8 cellular contexts compared by ENCODE assay signal in genomic region chr6:33317668-33318425, GRCh38. TPM values are rescaled to one million over a fixed set of nuclear protein-coding genes. Genes with fewer than 3 reads are reported as not detected.
DNase-seq lines count a peak whose midpoint lies in the region; ATAC-seq, FAIRE-seq and TF ChIP-seq lines count a peak whose summit lies in the region.

TSS of gene ZBTB22 (minus strand) at chr6:33317744. CDS start at chr6:33316916, 828 bp downstream.

- H3K27ac ChIP-seq in VCaP (peak within 1 kb of the TSS; percentile 100), mammary epithelial cell (ENCODE audit: insufficient read depth, low read depth, low read length) (peak within 1 kb of the TSS; percentile 65), iPS-20b (ENCODE audit: low read length) (peak within 1 kb of the TSS; percentile 29), small intestine (ENCODE audit: low read depth in 1 of 2, low read length in 1 of 2) (peak within 1 kb of the TSS; percentile 61 to 91)

- DNase-seq in A172 (ENCODE audit: low spot score), result peak; percentile 97
- peak; percentile 97 for DNase-seq in NCI-H2196 treated with DMSO at 0.1 percent for 48 hours (lab: John Stamatoyannopoulos, UW; ENCODE audit: unreplicated experiment)
- DNase-seq in mammary epithelial cell, result peak; percentile 98
- peak; percentile 100 for DNase-seq in small intestine

- in situ Hi-C loops in mammary epithelial cell (cut with MboI; ENCODE audit: low sequenced_read_pairs in 2 of 2), result no loop called here

- intact Hi-C loops in mammary epithelial cell (cut with micrococcal nuclease), result no loop called here

- BruUV-seq in mammary epithelial cell (replicated peaks; lab: Mats Ljungman, UMichigan), result no TSS peak

- H3K4me2 ChIP-seq in mammary epithelial cell (ENCODE audit: insufficient read depth, low read depth, low read length), result peak within 1 kb of the TSS; percentile 66

- H2AFZ ChIP-seq in mammary epithelial cell (ENCODE audit: low read depth, low read length), result peak within 1 kb of the TSS; percentile 78

- peaks cover 62% of the 10 kb centered on the region for H3K79me2 ChIP-seq in mammary epithelial cell (ENCODE audit: insufficient read depth, low read length)

- CTCF ChIA-PET in mammary epithelial cell (lab: Charles Lee; ENCODE audit: low non-redundant PET), result interaction anchor here (0.6 to 0.8 kb wide), 4 partner anchors 19 to 193 kb away, joined by 4 to 14 read pairs (median 6); no protein-coding TSS in a partner anchor

- no peaks in the 10 kb centered on the region for H4K20me1 ChIP-seq in mammary epithelial cell (ENCODE audit: insufficient read depth, low read length)

- no peaks in the 10 kb centered on the region for H3K27me3 ChIP-seq in mammary epithelial cell (ENCODE audit: insufficient read depth, low read length)
- H3K27me3 ChIP-seq in iPS-20b (ENCODE audit: insufficient read depth, low read length), result no peaks in the 10 kb centered on the region
- H3K27me3 ChIP-seq in small intestine (ENCODE audit: control insufficient read depth in 2 of 2, insufficient read depth in 2 of 2, low read length in 2 of 2), result no peaks in the 10 kb centered on the region

- no peak for FAIRE-seq in small intestine (lab: Jason Lieb, UNC)

- WGBS in mammary epithelial cell (ENCODE audit: low coverage, missing lambda C conversion rate), result 5% methylated on average over 18 of the region's 45 CpGs
- 1 to 2% (median 1%) methylated on average over 36 to 45 of the region's 45 CpGs for WGBS in small intestine, 3 donors

- peak; percentile 37 for ATAC-seq in GM18861 (IDR thresholded peaks at IDR 0.05; ENCODE audit: unreplicated experiment)
- ATAC-seq in HG03103 (IDR thresholded peaks at IDR 0.05; ENCODE audit: low read depth, unreplicated experiment), result peak; percentile 40

- dilution Hi-C loops in mammary epithelial cell (cut with HindIII; ENCODE audit: low sequenced_read_pairs), result loop anchor here (5.0 kb wide), 2 partner anchors 64 to 94 kb away; partner anchors contain the start of gene PHF1

- no peaks in the 10 kb centered on the region for H3K9me3 ChIP-seq in mammary epithelial cell (replicated peaks; ENCODE audit: insufficient read depth, low read length)
- no peaks in the 10 kb centered on the region for H3K9me3 ChIP-seq in iPS-20b (ENCODE audit: insufficient read depth, low read depth, low read length)
- no peaks in the 10 kb centered on the region for H3K9me3 ChIP-seq in small intestine (ENCODE audit: control insufficient read depth, low read depth)

- H3K4me1 ChIP-seq in mammary epithelial cell (ENCODE audit: insufficient read depth, low read length) (peaks cover 51% of the 10 kb centered on the region), iPS-20b (ENCODE audit: insufficient read depth, low read length) (peaks cover 23% of the 10 kb centered on the region), small intestine (ENCODE audit: control insufficient read depth in 2 of 2, insufficient read depth in 1 of 2, low read depth in 1 of 2, low read length in 1 of 2) (peaks cover 7 to 8% of the 10 kb centered on the region in 2 donors)

- peak within 1 kb of the TSS; percentile 71 for H3K9ac ChIP-seq in mammary epithelial cell (ENCODE audit: insufficient read depth, low read length)
- peak within 1 kb of the TSS; percentile 79 for H3K9ac ChIP-seq in iPS-20b (ENCODE audit: low read depth, low read length)

- H3K4me3 ChIP-seq in mammary epithelial cell (replicated peaks in 1 of 3; ENCODE audit: insufficient read depth in 1 of 3, low read depth in 2 of 3, low read length in 3 of 3) (peak within 1 kb of the TSS; percentile 45 to 57 (median 51)), iPS-20b (ENCODE audit: low read length) (peak within 1 kb of the TSS; percentile 73), small intestine (ENCODE audit: low read depth in 1 of 2, low read length in 2 of 2) (peak within 1 kb of the TSS; percentile 51)

- TF ChIP-seq CTCF in VCaP (conservative IDR thresholded peaks at IDR 0.05) (no peak), mammary epithelial cell (conservative IDR thresholded peaks at IDR 0.05 in 1 of 2, IDR thresholded peaks at IDR 0.05 in 1 of 2; ENCODE audit: extremely low read depth in 1 of 2, insufficient read depth in 1 of 2, low read depth in 1 of 2, low read length in 2 of 2) (no peak)

- H3K36me3 ChIP-seq in mammary epithelial cell (ENCODE audit: insufficient read depth, low read length), result peaks cover 12% of the 10 kb centered on the region
- H3K36me3 ChIP-seq in iPS-20b (ENCODE audit: insufficient read depth, low read depth, low read length), result peaks cover 39% of the 10 kb centered on the region
- peaks cover 3 to 9% of the 10 kb centered on the region in 2 donors for H3K36me3 ChIP-seq in small intestine (ENCODE audit: control insufficient read depth in 2 of 2, insufficient read depth in 2 of 2, low read length in 2 of 2)

RNA-seq across cellular contexts. Expression of gene ZBTB22, which starts in this region (rescaled TPM):
- 7.6 and 8.8 TPM in 2 replicates for total RNA-seq in A172 (2014; rRNA removed; shearing (Covaris generic))
- 10 to 100 TPM; 11.5 to 16.3 TPM for total RNA-seq in mammary epithelial cell
- 6.5 TPM for polyA plus RNA-seq in mammary epithelial cell
- 9.5 TPM for polyA minus RNA-seq in mammary epithelial cell
- 10 to 100 TPM; 10.7 to 14.1 (median 13.5) TPM for polyA plus RNA-seq in small intestine

Comparison
In these comparisons a context has a peak if more than half of its experiments do, and no peak if none do; other contexts are left out.
1. Peak in every context shown above with its lines: DNase-seq, ATAC-seq, H3K4me3 ChIP-seq and H3K27ac ChIP-seq.
2. H3K27ac ChIP-seq: peak in every context shown above with its lines; median percentile 100 in VCaP; 76 in small intestine; 65 in mammary epithelial cell; 29 in iPS-20b.